ENCODE assay signal across 11 cellular contexts in the genomic region with DNA sequence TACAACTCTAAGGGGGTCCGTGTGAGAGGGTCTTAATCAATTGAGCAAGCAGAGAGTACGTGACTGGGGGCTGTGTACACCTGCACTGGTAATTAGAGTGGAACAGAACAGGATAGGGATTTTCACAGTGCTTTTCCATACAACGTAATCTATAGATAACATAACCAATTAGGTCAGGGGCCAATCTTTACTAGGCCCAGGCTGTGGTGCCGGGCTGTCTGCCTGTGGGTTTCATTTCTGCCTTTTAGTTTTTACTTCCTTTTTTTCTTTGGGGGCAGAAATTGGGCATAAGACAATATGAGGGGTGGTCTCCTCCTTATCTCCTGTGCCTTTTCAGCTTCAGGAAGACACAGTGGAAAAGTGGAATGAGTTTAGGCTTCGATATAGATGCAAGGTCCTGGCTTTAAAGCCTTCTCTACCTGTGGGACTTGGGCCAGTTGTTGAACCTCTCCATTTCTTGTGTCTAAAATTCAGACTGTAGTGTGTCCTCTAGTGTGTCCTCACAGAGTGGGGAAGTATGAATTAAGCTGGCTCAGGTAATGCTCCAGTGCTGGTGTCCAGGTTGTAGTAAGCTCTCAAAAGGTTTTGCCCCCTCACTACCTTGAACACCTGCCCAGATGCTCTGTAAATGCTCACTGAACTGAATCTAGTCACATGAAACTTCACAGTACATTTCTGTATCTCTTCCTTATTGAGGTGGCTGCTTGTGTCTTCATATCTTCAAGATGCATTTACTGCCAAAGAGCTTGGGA.
DNase-seq lines count a peak whose midpoint lies in the region; ATAC-seq and TF ChIP-seq lines count a peak whose summit lies in the region.
"Had no signal": no experiment of that assay in that cellular context is flagged by ENCODE, and none has a peak within 500 bp of the region (broad histone marks: within the 10 kb centered on the region; RNA-seq: fewer than 3 reads in every experiment).

No MANE protein-coding gene starts in this region.

- in situ Hi-C loops in transverse colon (cut with MboI; ENCODE audit: low pct_ligation_motif_present in 1 of 4, low pct_unique_long_range_greater_than_20kb in 1 of 4, low sequenced_read_pairs in 3 of 4), result no loop called here

- H3K9me3 ChIP-seq in left ventricle myocardium inferior (replicated peaks) (no peaks in the 10 kb centered on the region), transverse colon (no peaks in the 10 kb centered on the region)
- H3K9me3 ChIP-seq: vagina had no signal

- ATAC-seq in Right ventricle myocardium inferior, result no peak
- ATAC-seq in HG02884 (IDR thresholded peaks at IDR 0.05; ENCODE audit: unreplicated experiment), result peak; percentile 37

- 70 to 73% methylated on average over 2 to 5 of the region's 5 CpGs for WGBS in transverse colon (ENCODE audit: low coverage in 1 of 2), 2 donors

- TF ChIP-seq POLR2A in transverse colon (IDR thresholded peaks at IDR 0.05), result no peak

- no peak for TF ChIP-seq CTCF in left ventricle myocardium inferior (IDR thresholded peaks at IDR 0.05; ENCODE audit: borderline replicate concordance)
- no peak for TF ChIP-seq CTCF in transverse colon (IDR thresholded peaks at IDR 0.05)

- H3K4me1 ChIP-seq in left ventricle myocardium inferior (no peaks in the 10 kb centered on the region), transverse colon (peaks cover 0 to 4% (median 0%) of the 10 kb centered on the region in 4 donors)

- H3K27ac ChIP-seq in left ventricle myocardium inferior (replicated peaks), result no peak overlapping the region
- H3K27ac ChIP-seq in transverse colon, result peak overlapping the region; percentile 5 to 49 (median 13)
- H3K27ac ChIP-seq: vagina had no signal

- H3K4me3 ChIP-seq in left ventricle myocardium inferior, result no peak overlapping the region
- H3K4me3 ChIP-seq in transverse colon, result no peak overlapping the region
- H3K4me3 ChIP-seq: vagina had no signal

- intact Hi-C loops in Right ventricle myocardium inferior (cut with DNase I), result no loop called here
- intact Hi-C loops in left ventricle myocardium inferior (cut with micrococcal nuclease), result no loop called here
- intact Hi-C loops in transverse colon (cut with DNase I; ENCODE audit: low total_unique reads), result no loop called here

- H3K27me3 ChIP-seq in left ventricle myocardium inferior (ENCODE audit: low read depth), result peaks cover 37% of the 10 kb centered on the region
- no peaks in the 10 kb centered on the region for H3K27me3 ChIP-seq in transverse colon
- H3K27me3 ChIP-seq: vagina had no signal

- no peak for TF ChIP-seq EP300 in transverse colon (IDR thresholded peaks at IDR 0.05; ENCODE audit: low read depth)

- DNase-seq in Right ventricle myocardium inferior (ENCODE audit: missing footprints), result peak; percentile 33
- no peak for DNase-seq in left ventricle myocardium inferior
- peak; percentile 73 for DNase-seq in NAMALWA (ENCODE audit: low spot score)
- no peak for DNase-seq in transverse colon
- no peak for DNase-seq in stimulated activated CD4-positive, alpha-beta T cell treated with anti-CD3 and anti-CD28 coated beads, Interleukin-4, amount 100 ng/mL, for 1 hour
- no peak for DNase-seq in OCI-M2 (lab: John Stamatoyannopoulos, UW; ENCODE audit: unreplicated experiment)
- DNase-seq in SHP77 treated with DMSO at 0.1 percent for 48 hours (lab: John Stamatoyannopoulos, UW), result no peak
- DNase-seq: activated CD4-positive, CD25-positive, alpha-beta regulatory T cell treated with anti-CD3 and anti-CD28 coated beads, Interleukin-2, amount 50 U/mL, for 72 hours; NCI-H1436 treated with DMSO at 0.1 percent for 48 hours had no signal

- no peaks in the 10 kb centered on the region for H3K36me3 ChIP-seq in left ventricle myocardium inferior
- no peaks in the 10 kb centered on the region for H3K36me3 ChIP-seq in transverse colon
- H3K36me3 ChIP-seq: vagina had no signal

Comparison
In these comparisons a context has a peak if more than half of its experiments do, and no peak if none do; other contexts are left out.
1. DNase-seq: peak in Right ventricle myocardium inferior (single experiment) and NAMALWA (single experiment); none in left ventricle myocardium inferior (single experiment), transverse colon (single experiment), stimulated activated CD4-positive, alpha-beta T cell treated with anti-CD3 and anti-CD28 coated beads, Interleukin-4, amount 100 ng/mL, for 1 hour (single experiment), OCI-M2 (single experiment) and SHP77 treated with DMSO at 0.1 percent for 48 hours (single experiment).